In genomic region chr14:93045211-93045674, GRCh38 we compare ENCODE assay signal across 10 cellular contexts.
A peak's percentile ranks its signal among the peaks of the same experiment; 100 is the strongest.
DNase-seq lines count a peak whose midpoint lies in the region; ATAC-seq, FAIRE-seq and TF ChIP-seq lines count a peak whose summit lies in the region.
"Had no signal": no experiment of that assay in that cellular context is flagged by ENCODE, and none has a peak within 500 bp of the region (broad histone marks: within the 10 kb centered on the region; RNA-seq: fewer than 3 reads in every experiment).

No MANE protein-coding gene starts in this region.

- H2BK15ac ChIP-seq in mesendoderm (replicated peaks; ENCODE audit: low read depth), result no peak overlapping the region

- ATAC-seq in HG02943 (IDR thresholded peaks at IDR 0.05; ENCODE audit: low read depth, unreplicated experiment), result peak; percentile 10
- ATAC-seq in K562, result peak; percentile 63

- H4K20me1 ChIP-seq in K562 (replicated peaks; ENCODE audit: control insufficient read depth, insufficient read depth, low read length), result 0 out of 2 replicates have a peak, but pooled peaks cover 4% of the 10 kb centered on the region

- H4K8ac ChIP-seq in mesendoderm (ENCODE audit: low read depth, low read length), result no peak overlapping the region

- CTCF ChIA-PET in K562 (lab: Yijun Ruan, JAX; ENCODE audit: low intra/inter-chr PET ratio), result no interaction called here

- no peak overlapping the region for H2BK5ac ChIP-seq in mesendoderm (ENCODE audit: low read length)

- H3K4me2 ChIP-seq in K562 (ENCODE audit: insufficient read depth, low read length), result no peak overlapping the region
- H3K4me2 ChIP-seq in mesendoderm (ENCODE audit: low read length), result no peak overlapping the region

- peaks cover 9% of the 10 kb centered on the region for H3K36me3 ChIP-seq in BE2C
- no peaks in the 10 kb centered on the region for H3K36me3 ChIP-seq in K562 (ENCODE audit: control insufficient read depth, insufficient read depth, low read length)
- H3K36me3 ChIP-seq in mesendoderm (ENCODE audit: control insufficient read depth, insufficient read depth, low read length), result no peaks in the 10 kb centered on the region

- no peak overlapping the region for H2AK5ac ChIP-seq in mesendoderm (ENCODE audit: low read length)

- no peak overlapping the region for H3K4me3 Mint-ChIP-seq in chondrocyte (ENCODE audit: unreplicated experiment)
- H3K4me3 Mint-ChIP-seq: activated naive CD8-positive, alpha-beta T cell treated with anti-CD3 and anti-CD28 coated beads, Interleukin-2, amount 10 ng/mL, durations not matched to agents 7 days and 5 days had no signal

- H3K4me1 Mint-ChIP-seq in chondrocyte (ENCODE audit: low read depth), result peaks cover 63% of the 10 kb centered on the region

- H3K9ac ChIP-seq in K562 (ENCODE audit: insufficient read depth in 1 of 2, low read depth in 2 of 2, low read length in 2 of 2) (peak overlapping the region in 1 of 2 experiments; percentile 52; a peak in 2 of 4 replicates), mesendoderm (ENCODE audit: low read length) (no peak overlapping the region)

- H3K4me1 ChIP-seq in BE2C, result peaks cover 50% of the 10 kb centered on the region
- H3K4me1 ChIP-seq in K562 (replicated peaks in 1 of 2; ENCODE audit: control insufficient read depth in 2 of 2, insufficient read depth in 2 of 2, low read length in 2 of 2), result peaks cover 33 to 34% of the 10 kb centered on the region in 2 experiments
- H3K4me1 ChIP-seq in mesendoderm (ENCODE audit: control insufficient read depth, low read depth, low read length), result peaks cover 13% of the 10 kb centered on the region

- peaks cover 1% of the 10 kb centered on the region for H3K36me3 Mint-ChIP-seq in chondrocyte (ENCODE audit: low read depth)

- H3K9me3 ChIP-seq in BE2C (no peaks in the 10 kb centered on the region), K562 (replicated peaks; ENCODE audit: control insufficient read depth, insufficient read depth, low read depth, low read length) (no peaks in the 10 kb centered on the region)

- no peak overlapping the region for H3K56ac ChIP-seq in mesendoderm (ENCODE audit: low read length)

- FAIRE-seq in K562 (lab: Jason Lieb, UNC), result peak; percentile 57

- H3K27me3 Mint-ChIP-seq in chondrocyte (ENCODE audit: low read depth), result no peaks in the 10 kb centered on the region
- H3K27me3 Mint-ChIP-seq: activated naive CD8-positive, alpha-beta T cell treated with anti-CD3 and anti-CD28 coated beads, Interleukin-2, amount 10 ng/mL, durations not matched to agents 7 days and 5 days had no signal

- no peaks in the 10 kb centered on the region for H3K9me3 Mint-ChIP-seq in chondrocyte (ENCODE audit: low read depth)
- H3K9me3 Mint-ChIP-seq: activated naive CD8-positive, alpha-beta T cell treated with anti-CD3 and anti-CD28 coated beads, Interleukin-2, amount 10 ng/mL, durations not matched to agents 7 days and 5 days had no signal

- H3K27ac Mint-ChIP-seq in chondrocyte (ENCODE audit: unreplicated experiment), result no peak overlapping the region

- H3K4me3 ChIP-seq in BE2C (ENCODE audit: low read depth, low read length) (no peak overlapping the region), K562 (no peak overlapping the region), mesendoderm (ENCODE audit: low read length) (no peak overlapping the region)

- WGBS in K562 (ENCODE audit: insufficient coverage, low coverage, missing lambda C conversion rate), result 30% methylated on average over 9 of the region's 9 CpGs
- no CpG with 5 or more reads among the region's 9 CpGs for WGBS in mesendoderm (ENCODE audit: extremely low coverage, insufficient coverage, low lambda C conversion rate)

- H3K27me3 ChIP-seq in BE2C (no peaks in the 10 kb centered on the region), K562 (ENCODE audit: control insufficient read depth in 2 of 2, insufficient read depth in 2 of 2, low read length in 2 of 2) (no peaks in the 10 kb centered on the region), mesendoderm (ENCODE audit: insufficient read depth, low read length, poor library complexity) (no peaks in the 10 kb centered on the region)

- H3K9me1 ChIP-seq in K562 (ENCODE audit: control insufficient read depth, insufficient read depth, low read length), result no peaks in the 10 kb centered on the region

- no peak for TF ChIP-seq POLR2A in K562 (conservative IDR thresholded peaks at IDR 0.05)

- TF ChIP-seq RAD21 in K562 (CRISPR knock-in tag; conservative IDR thresholded peaks at IDR 0.05 in 1 of 2, IDR thresholded peaks at IDR 0.05 in 1 of 2), result no peak

- H3K79me1 ChIP-seq in mesendoderm (ENCODE audit: low read length), result no peaks in the 10 kb centered on the region

- intact Hi-C loops in K562 (cut with micrococcal nuclease), result no loop called here

- TF ChIP-seq EP300 in K562 (IDR thresholded peaks at IDR 0.05; ENCODE audit: low read length), result no peak

- no peak overlapping the region for H2AFZ ChIP-seq in K562 (ENCODE audit: low read depth, low read length)

- TF ChIP-seq CTCF in BE2C (IDR thresholded peaks at IDR 0.05; ENCODE audit: low read depth, low read length) (no peak), K562 (IDR thresholded peaks at IDR 0.05 in 2 of 3, conservative IDR thresholded peaks at IDR 0.05 in 1 of 3; ENCODE audit: insufficient read depth in 2 of 3, low read depth in 1 of 3, low read length in 3 of 3) (no peak), chondrocyte (IDR thresholded peaks at IDR 0.05) (no peak)

- no peaks in the 10 kb centered on the region; the same call in 2 of the 3 replicates for H3K79me2 ChIP-seq in K562 (ENCODE audit: control insufficient read depth, insufficient read depth, low read length)
- no peaks in the 10 kb centered on the region for H3K79me2 ChIP-seq in mesendoderm (ENCODE audit: control insufficient read depth, insufficient read depth, low read length)

- in situ Hi-C loops in K562 (cut with MboI), result no loop called here

- POLR2A ChIA-PET in K562 (lab: Yijun Ruan, JAX), result interaction anchor here (0.6 kb wide), 1 partner anchor 909 kb away, joined by 3 read pairs; no protein-coding TSS in a partner anchor

- H3K27ac ChIP-seq in K562 (ENCODE audit: extremely low read depth, low read depth, low read length) (no peak overlapping the region), mesendoderm (ENCODE audit: low read depth, low read length) (no peak overlapping the region)

- no peak overlapping the region for H2BK120ac ChIP-seq in mesendoderm (ENCODE audit: low read depth, low read length)

- H3K23ac ChIP-seq in mesendoderm (ENCODE audit: low read length), result no peak overlapping the region

- no peak overlapping the region for H4K5ac ChIP-seq in mesendoderm (ENCODE audit: low read length)

- no TSS peak for BruUV-seq in K562 (replicated peaks; lab: Mats Ljungman, UMichigan)

- DNase-seq in BE2C, result peak; percentile 50
- DNase-seq in K562 (ENCODE audit: extremely low read depth in 1 of 4, low spot score in 3 of 4), result peak in 2 of 4 experiments; percentile 33 to 35
- DNase-seq in mesendoderm, result peak; percentile 87
- DNase-seq in activated naive CD4-positive, alpha-beta T cell treated with Interleukin-2 at 50 U/mL for 16 hours, result no peak
- DNase-seq in chondrocyte (ENCODE audit: low spot score), result no peak
- DNase-seq in GM19240 (ENCODE audit: insufficient read length, low spot score), result no peak
- DNase-seq in COLO829 (ENCODE audit: low spot score), result no peak
- DNase-seq: activated naive CD8-positive, alpha-beta T cell treated with anti-CD3 and anti-CD28 coated beads, Interleukin-2, amount 10 ng/mL, durations not matched to agents 7 days and 5 days; T-helper 1 cell had no signal

- no peak overlapping the region for H3K18ac ChIP-seq in mesendoderm (ENCODE audit: low read length)

- no peak overlapping the region for H3K4ac ChIP-seq in mesendoderm (ENCODE audit: low read depth, low read length)

TF ChIP-seq in K562, 482 proteins besides CTCF, POLR2A, EP300 and RAD21:
- peak; percentile 85 for TF ChIP-seq BHLHE40 (IDR thresholded peaks at IDR 0.05; ENCODE audit: low read length)
- 0 out of 2 replicates have a peak, but pooled peaks have one; percentile 29 for TF ChIP-seq ZNF263 (CRISPR knock-in tag; IDR thresholded peaks at IDR 0.05; ENCODE audit: borderline replicate concordance)
- TF ChIP-seq NFXL1 (CRISPR knock-in tag; IDR thresholded peaks at IDR 0.05), result no peak
- TF ChIP-seq CXXC5 (CRISPR knock-in tag; IDR thresholded peaks at IDR 0.05), result peak; percentile 27; the same call in 1 of the 2 replicates
- peak; percentile 3 for TF ChIP-seq MEIS2 (IDR thresholded peaks at IDR 0.05; ENCODE audit: partially characterized antibody)
- peak in 1 of 2 experiments; percentile 8 for TF ChIP-seq E2F6 (IDR thresholded peaks at IDR 0.05; ENCODE audit: borderline replicate concordance in 1 of 2, extremely low read depth in 1 of 2, insufficient read depth in 1 of 2, insufficient read length in 1 of 2, low read depth in 1 of 2, low read length in 1 of 2, poor library complexity in 1 of 2, severe bottlenecking in 1 of 2)
- 0 out of 2 replicates have a peak, but pooled peaks have one; percentile 20 for TF ChIP-seq PKNOX1 (IDR thresholded peaks at IDR 0.05)
- no peak for TF ChIP-seq GATA2 (CRISPR knock-in tag; IDR thresholded peaks at IDR 0.05)

Comparison
In these comparisons a context has a peak if more than half of its experiments do, and no peak if none do; other contexts are left out.
1. DNase-seq: peak in BE2C (single experiment) and mesendoderm (single experiment); none in activated naive CD4-positive, alpha-beta T cell treated with Interleukin-2 at 50 U/mL for 16 hours (single experiment), chondrocyte (single experiment), GM19240 (single experiment) and COLO829 (single experiment).